ENCODE assay signal across 9 cellular contexts in the genomic region with DNA sequence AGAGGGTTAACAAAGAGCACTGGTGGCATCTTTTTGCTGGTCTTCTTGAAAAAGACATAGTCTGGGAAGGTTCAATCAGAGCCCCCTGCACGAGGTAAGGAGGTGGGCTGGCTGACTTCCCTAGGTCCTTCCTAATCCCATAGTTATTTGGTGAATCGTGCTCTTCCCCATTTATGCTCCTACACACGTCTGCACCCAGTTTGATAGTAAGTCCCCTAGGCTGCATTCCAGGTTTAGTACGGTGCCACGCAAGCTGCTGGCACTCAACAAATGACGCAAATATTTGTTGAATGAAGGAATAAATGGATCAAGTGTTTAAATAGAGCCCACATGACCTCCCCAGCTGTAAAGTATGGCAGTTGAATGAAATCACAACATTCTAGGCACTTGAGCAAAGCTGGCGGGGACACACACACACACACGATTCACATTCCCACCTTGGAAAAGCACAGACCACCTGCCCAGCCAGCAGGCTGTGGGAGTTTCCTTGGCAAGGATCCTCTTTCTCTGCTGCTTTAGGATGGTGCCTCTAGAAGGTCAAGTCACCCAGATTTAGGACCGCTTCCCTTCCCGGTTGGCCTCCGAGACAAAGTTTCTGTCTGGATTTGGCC. TPM values are rescaled to one million over a fixed set of nuclear protein-coding genes. Genes with fewer than 3 reads are reported as not detected.
DNase-seq lines count a peak whose midpoint lies in the region; ATAC-seq, FAIRE-seq and TF ChIP-seq lines count a peak whose summit lies in the region.
"Had no signal": no experiment of that assay in that cellular context is flagged by ENCODE, and none has a peak within 500 bp of the region (broad histone marks: within the 10 kb centered on the region; RNA-seq: fewer than 3 reads in every experiment).

No MANE protein-coding gene starts in this region.

- H2AFZ ChIP-seq in keratinocyte (ENCODE audit: control insufficient read depth, low read length): peak overlapping the region; percentile 81

- WGBS in stomach, 5 donors: 8 to 18% (median 18%) methylated on average over 11 of the region's 11 CpGs

- no peak overlapping the region for H3K9ac ChIP-seq in keratinocyte (ENCODE audit: control insufficient read depth, extremely low read depth, insufficient read depth, low read length)

- peak overlapping the region; percentile 87 for H3K4me2 ChIP-seq in keratinocyte (ENCODE audit: control insufficient read depth, extremely low read depth, insufficient read depth, low read depth, low read length)

- CTCF ChIA-PET in WTC11 (lab: Charles Lee): interaction anchor here (1.7 kb wide), 1 partner anchor 37 kb away, joined by 5 read pairs; no protein-coding TSS in a partner anchor
- CTCF ChIA-PET in activated CD4-positive, alpha-beta memory T cell treated with anti-CD3 and anti-CD28 coated beads for 36 hours (lab: Charles Lee): no interaction called here

- intact Hi-C loops in stomach (cut with DNase I; ENCODE audit: low total_unique reads): no loop called here
- intact Hi-C loops in activated CD4-positive, alpha-beta memory T cell treated with anti-CD3 and anti-CD28 coated beads for 36 hours (cut with micrococcal nuclease): no loop called here

- dilution Hi-C loops in keratinocyte (cut with MboI; ENCODE audit: extremely low pct_ligation_motif_present, low sequenced_read_pairs): no loop called here

- no peaks in the 10 kb centered on the region for H3K36me3 ChIP-seq in keratinocyte (ENCODE audit: control insufficient read depth in 2 of 2, extremely low read depth in 1 of 2, insufficient read depth in 2 of 2, low read length in 2 of 2)
- no peaks in the 10 kb centered on the region for H3K36me3 ChIP-seq in stomach
- H3K36me3 ChIP-seq: BE2C had no signal

- H3K27ac Mint-ChIP-seq in WTC11: no peak overlapping the region
- H3K27ac Mint-ChIP-seq in activated CD4-positive, alpha-beta memory T cell treated with anti-CD3 and anti-CD28 coated beads for 36 hours: no peak overlapping the region

- H3K36me3 Mint-ChIP-seq in WTC11: no peaks in the 10 kb centered on the region
- no peaks in the 10 kb centered on the region for H3K36me3 Mint-ChIP-seq in activated CD4-positive, alpha-beta memory T cell treated with anti-CD3 and anti-CD28 coated beads for 36 hours

- H3K27ac ChIP-seq in keratinocyte (ENCODE audit: control insufficient read depth, insufficient read depth, low read length): no peak overlapping the region
- no peak overlapping the region for H3K27ac ChIP-seq in stomach

- H3K4me1 ChIP-seq in keratinocyte (ENCODE audit: control insufficient read depth, extremely low read depth, insufficient read depth, low read length) (peaks cover 10% of the 10 kb centered on the region), stomach (peaks cover 16 to 27% (median 20%) of the 10 kb centered on the region in 4 donors)
- H3K4me1 ChIP-seq: BE2C had no signal

- peaks cover 61% of the 10 kb centered on the region for H3K27me3 Mint-ChIP-seq in WTC11 (ENCODE audit: low read depth)
- H3K27me3 Mint-ChIP-seq in activated CD4-positive, alpha-beta memory T cell treated with anti-CD3 and anti-CD28 coated beads for 36 hours: peaks cover 33% of the 10 kb centered on the region

- no peaks in the 10 kb centered on the region for H3K79me2 ChIP-seq in keratinocyte (ENCODE audit: control insufficient read depth, insufficient read depth, low read length)

- TF ChIP-seq CTCF in WTC11 (IDR thresholded peaks at IDR 0.05): no peak
- TF ChIP-seq CTCF in keratinocyte (optimal IDR thresholded peaks at IDR 0.05 in 1 of 3, IDR thresholded peaks at IDR 0.05 in 1 of 3, conservative IDR thresholded peaks at IDR 0.05 in 1 of 3; ENCODE audit: extremely low read depth in 1 of 3, insufficient read depth in 2 of 3, low read length in 3 of 3): no peak
- no peak for TF ChIP-seq CTCF in stomach (IDR thresholded peaks at IDR 0.05)

- peaks cover 14% of the 10 kb centered on the region; the same call in 1 of the 2 replicates for H3K4me1 Mint-ChIP-seq in WTC11
- peaks cover 9% of the 10 kb centered on the region for H3K4me1 Mint-ChIP-seq in activated CD4-positive, alpha-beta memory T cell treated with anti-CD3 and anti-CD28 coated beads for 36 hours (ENCODE audit: low read depth)

- no peaks in the 10 kb centered on the region for H3K9me3 Mint-ChIP-seq in WTC11
- no peaks in the 10 kb centered on the region for H3K9me3 Mint-ChIP-seq in activated CD4-positive, alpha-beta memory T cell treated with anti-CD3 and anti-CD28 coated beads for 36 hours

- H3K9me3 ChIP-seq in keratinocyte (ENCODE audit: control insufficient read depth, low read depth, low read length): no peaks in the 10 kb centered on the region
- H3K9me3 ChIP-seq in stomach: no peaks in the 10 kb centered on the region

- TF ChIP-seq EP300 in stomach (IDR thresholded peaks at IDR 0.05): no peak

- POLR2A ChIA-PET in WTC11 (lab: Charles Lee): no interaction called here
- POLR2A ChIA-PET in activated CD4-positive, alpha-beta memory T cell treated with anti-CD3 and anti-CD28 coated beads for 36 hours (lab: Charles Lee): no interaction called here

- peak; percentile 61 for DNase-seq in NCI-H1105 treated with DMSO at 0.1 percent for 48 hours (lab: John Stamatoyannopoulos, UW)
- DNase-seq in NCI-H1105 (lab: John Stamatoyannopoulos, UW): no peak
- no peak for DNase-seq in WTC11 (ENCODE audit: low spot score)
- no peak for DNase-seq in keratinocyte (ENCODE audit: low read depth, low spot score)
- peak; percentile 38 for DNase-seq in stomach
- no peak for DNase-seq in NCI-H1417 treated with DMSO at 0.1 percent for 48 hours (lab: John Stamatoyannopoulos, UW)
- DNase-seq in activated CD4-positive, alpha-beta memory T cell treated with anti-CD3 and anti-CD28 coated beads for 36 hours: no peak
- DNase-seq in MV-4-11 (lab: John Stamatoyannopoulos, UW): no peak

- no peak for TF ChIP-seq POLR2A in stomach (IDR thresholded peaks at IDR 0.05)

- peak; percentile 20 for FAIRE-seq in keratinocyte (lab: Jason Lieb, UNC)

- H3K27me3 ChIP-seq in keratinocyte (ENCODE audit: control insufficient read depth, extremely low read depth, insufficient read depth, low read length) (peaks cover 23% of the 10 kb centered on the region), stomach (peaks cover 0 to 36% (median 19%) of the 10 kb centered on the region in 3 donors)

- peak overlapping the region; percentile 76 for H3K4me3 Mint-ChIP-seq in WTC11
- no peak overlapping the region for H3K4me3 Mint-ChIP-seq in activated CD4-positive, alpha-beta memory T cell treated with anti-CD3 and anti-CD28 coated beads for 36 hours

- H3K4me3 ChIP-seq in keratinocyte (ENCODE audit: control insufficient read depth in 2 of 3, extremely low read depth in 1 of 3, insufficient read depth in 2 of 3, low read depth in 1 of 3, low read length in 3 of 3) (peak overlapping the region; percentile 33 to 65 (median 56)), stomach (peak overlapping the region; percentile 35 to 62 (median 48))

- no peak; the same call in 1 of the 2 replicates for ATAC-seq in WTC11

- no peaks in the 10 kb centered on the region for H4K20me1 ChIP-seq in keratinocyte (ENCODE audit: control insufficient read depth, extremely low read depth, insufficient read depth, low read length)

- H3K9me1 ChIP-seq in keratinocyte (ENCODE audit: control insufficient read depth, extremely low read depth, insufficient read depth, low read length): no peaks in the 10 kb centered on the region

TF ChIP-seq in WTC11, 78 proteins besides CTCF, POLR2A, EP300 and RAD21 (continues in another document):
- TF ChIP-seq ATF1 (CRISPR knock-in tag; IDR thresholded peaks at IDR 0.05): no peak

RNA-seq across cellular contexts. Expression of a gene that starts 0.9 kb away (rescaled TPM):
- 0.11 to 0.23 TPM (median 0.17 TPM) in 3 replicates for total RNA-seq in WTC11 (2021)
- 0.01 TPM in 3 replicates for polyA plus RNA-seq in keratinocyte
- polyA plus RNA-seq in keratinocyte (2011; ENCODE audit: low read depth): not detected
- polyA plus RNA-seq in keratinocyte (2011; cell fraction: cytosol; rRNA removed): 0.01 TPM in 1 of 2 replicates, not detected in the other
- 0.01 TPM in 2 replicates for polyA plus RNA-seq in keratinocyte (2011; cell fraction: nucleus; rRNA removed)
- polyA plus RNA-seq in keratinocyte (2012; ENCODE audit: low replicate concordance): not detected in 2 replicates
- polyA minus RNA-seq in keratinocyte: not detected in 3 replicates
- polyA minus RNA-seq in keratinocyte (2011; cell fraction: cytosol; rRNA and poly(A)+ RNA removed): not detected
- polyA minus RNA-seq in keratinocyte (2011; cell fraction: nucleus; rRNA and poly(A)+ RNA removed): 0.08 TPM in 1 of 2 replicates, not detected in the other
- under 1 TPM in 1 of 5 donors, not detected in 4; 0.18 TPM for total RNA-seq in stomach
- polyA plus RNA-seq in stomach: under 1 TPM in 1 of 3 donors, not detected in 2; 0.08 TPM
- total RNA-seq in activated CD4-positive, alpha-beta memory T cell treated with anti-CD3 and anti-CD28 coated beads for 36 hours: not detected

RNA-seq across cellular contexts. Expression of a gene that starts 30.0 kb away (rescaled TPM):
- total RNA-seq in WTC11 (2021): 43.4 to 53.6 TPM (median 49.5 TPM) in 3 replicates
- polyA plus RNA-seq in keratinocyte: 13.0 to 16.2 TPM (median 13.8 TPM) in 3 replicates
- 3.3 TPM for polyA plus RNA-seq in keratinocyte (2011; ENCODE audit: low read depth)
- 8.6 and 12.1 TPM in 2 replicates for polyA plus RNA-seq in keratinocyte (2011; cell fraction: cytosol; rRNA removed)
- 22.8 and 23.3 TPM in 2 replicates for polyA plus RNA-seq in keratinocyte (2011; cell fraction: nucleus; rRNA removed)
- 8.5 TPM in 2 replicates for polyA plus RNA-seq in keratinocyte (2012; ENCODE audit: low replicate concordance)
- polyA minus RNA-seq in keratinocyte: 1.9 to 11.8 TPM (median 6.0 TPM) in 3 replicates
- polyA minus RNA-seq in keratinocyte (2011; cell fraction: cytosol; rRNA and poly(A)+ RNA removed): 16.5 TPM
- polyA minus RNA-seq in keratinocyte (2011; cell fraction: nucleus; rRNA and poly(A)+ RNA removed): 12.3 and 20.6 TPM in 2 replicates
- total RNA-seq in stomach: 10 to 100 TPM in 4 of 5 donors, 1 to 10 TPM in 1; 2.9 to 49.8 (median 24.0) TPM
- polyA plus RNA-seq in stomach: 1 to 10 TPM; 4.9 to 8.7 (median 6.5) TPM
- total RNA-seq in activated CD4-positive, alpha-beta memory T cell treated with anti-CD3 and anti-CD28 coated beads for 36 hours: 10 to 100 TPM; 33.9 to 34.1 TPM

RNA-seq across cellular contexts. Expression of a gene that starts 30.2 kb away (rescaled TPM):
- 54.7 to 61.9 TPM (median 55.9 TPM) in 3 replicates for total RNA-seq in WTC11 (2021)
- 1.8 to 18.0 TPM (median 8.8 TPM) in 3 replicates for polyA plus RNA-seq in keratinocyte
- 1.1 TPM for polyA plus RNA-seq in keratinocyte (2011; ENCODE audit: low read depth)
- 2.3 and 4.1 TPM in 2 replicates for polyA plus RNA-seq in keratinocyte (2011; cell fraction: cytosol; rRNA removed)
- polyA plus RNA-seq in keratinocyte (2011; cell fraction: nucleus; rRNA removed): 2.0 and 3.0 TPM in 2 replicates
- polyA plus RNA-seq in keratinocyte (2012; ENCODE audit: low replicate concordance): 0.31 and 11.8 TPM in 2 replicates
- polyA minus RNA-seq in keratinocyte: 1.3 to 12.4 TPM (median 4.1 TPM) in 3 replicates
- 7.5 TPM for polyA minus RNA-seq in keratinocyte (2011; cell fraction: cytosol; rRNA and poly(A)+ RNA removed)
- polyA minus RNA-seq in keratinocyte (2011; cell fraction: nucleus; rRNA and poly(A)+ RNA removed): 1.4 and 2.9 TPM in 2 replicates
- 10 to 100 TPM in 2 of 5 donors, 1 to 10 TPM in 3; 1.3 to 16.3 (median 6.2) TPM for total RNA-seq in stomach
- 1 to 10 TPM in 2 of 3 donors, under 1 TPM in 1; 0.61 to 5.3 (median 2.5) TPM for polyA plus RNA-seq in stomach
- total RNA-seq in activated CD4-positive, alpha-beta memory T cell treated with anti-CD3 and anti-CD28 coated beads for 36 hours: 10 to 100 TPM; 76.7 to 79.8 TPM

Comparison
In these comparisons a context has a peak if more than half of its experiments do, and no peak if none do; other contexts are left out.
1. DNase-seq: peak in NCI-H1105 treated with DMSO at 0.1 percent for 48 hours (single experiment) and stomach (single experiment); none in NCI-H1105 (single experiment), WTC11 (single experiment), keratinocyte (single experiment), NCI-H1417 treated with DMSO at 0.1 percent for 48 hours (single experiment), activated CD4-positive, alpha-beta memory T cell treated with anti-CD3 and anti-CD28 coated beads for 36 hours (single experiment) and MV-4-11 (single experiment).